ENCODE assay signal across 19 cellular contexts in the genomic region with DNA sequence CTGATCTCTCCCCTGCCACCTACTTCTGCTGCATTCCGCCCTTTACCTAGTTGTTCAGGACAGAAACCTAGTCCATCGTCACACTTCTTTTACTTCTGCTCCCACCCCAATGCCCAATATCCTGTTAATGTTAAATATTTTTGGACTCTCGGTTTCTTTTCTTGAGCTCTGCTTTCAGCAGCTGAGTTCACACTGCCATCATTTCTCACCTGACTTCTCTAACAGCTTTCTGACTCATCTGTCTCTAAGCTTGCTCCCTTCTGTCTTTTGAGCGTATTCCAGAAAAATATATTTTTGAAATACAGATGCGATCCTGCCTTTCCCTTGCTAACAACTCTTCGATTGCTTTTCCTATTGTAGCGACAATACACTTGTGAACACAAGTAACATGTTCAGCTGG.
DNase-seq lines count a peak whose midpoint lies in the region; ATAC-seq and TF ChIP-seq lines count a peak whose summit lies in the region.
"Had no signal": no experiment of that assay in that cellular context is flagged by ENCODE, and none has a peak within 500 bp of the region (broad histone marks: within the 10 kb centered on the region; RNA-seq: fewer than 3 reads in every experiment).

No MANE protein-coding gene starts in this region.

- no peak overlapping the region for H3K4me3 Mint-ChIP-seq in activated CD4-positive, alpha-beta T cell treated with anti-CD3 and anti-CD28 coated beads for 36 hours
- H3K4me3 Mint-ChIP-seq in H9 = no peak overlapping the region
- no peak overlapping the region for H3K4me3 Mint-ChIP-seq in central memory CD8-positive, alpha-beta T cell
- no peak overlapping the region for H3K4me3 Mint-ChIP-seq in osteocyte (ENCODE audit: unreplicated experiment)
- H3K4me3 Mint-ChIP-seq in Calu3 (ENCODE audit: low read depth, unreplicated experiment) = no peak overlapping the region
- H3K4me3 Mint-ChIP-seq: activated T-cell treated with anti-CD3 and anti-CD28 coated beads, Interleukin-2, amount 50 U/mL, for 4 hours; T-helper 2 cell treated with Interferon-gamma antibody and Interleukin-4, amounts not matched to agents 5 μg/mL and 100 μg/mL, for 36 hours had no signal

- peaks cover 28% of the 10 kb centered on the region for H3K4me1 Mint-ChIP-seq in activated CD4-positive, alpha-beta T cell treated with anti-CD3 and anti-CD28 coated beads for 36 hours
- peaks cover 5 to 6% of the 10 kb centered on the region in 2 experiments; a peak in 3 of 4 replicates for H3K4me1 Mint-ChIP-seq in H9
- H3K4me1 Mint-ChIP-seq in central memory CD8-positive, alpha-beta T cell = peaks cover 28% of the 10 kb centered on the region
- H3K4me1 Mint-ChIP-seq in osteocyte (ENCODE audit: unreplicated experiment) = peaks cover 29% of the 10 kb centered on the region
- H3K4me1 Mint-ChIP-seq in Calu3 (ENCODE audit: low read depth, unreplicated experiment) = peaks cover 27% of the 10 kb centered on the region

- H3K79me1 ChIP-seq in H9 (ENCODE audit: insufficient read depth, low read depth, low read length, poor library complexity, severe bottlenecking) = no peaks in the 10 kb centered on the region

- no peak overlapping the region for H2BK120ac ChIP-seq in H9 (ENCODE audit: low read depth, low read length, poor library complexity, severe bottlenecking)

- no CpG with 5 or more reads among the region's 7 CpGs for WGBS in H9 (ENCODE audit: extremely low coverage, insufficient read length, low lambda C conversion rate)

- no peaks in the 10 kb centered on the region for H3K23me2 ChIP-seq in H9 (ENCODE audit: insufficient read length, low read depth, low read length, poor library complexity, severe bottlenecking)

- no peaks in the 10 kb centered on the region for H3K4me1 ChIP-seq in H9 (ENCODE audit: insufficient read depth, low read length)

- POLR2A ChIA-PET in activated CD4-positive, alpha-beta T cell treated with anti-CD3 and anti-CD28 coated beads for 36 hours (lab: Charles Lee) = no interaction called here

- H2BK15ac ChIP-seq in H9 (ENCODE audit: low read depth, low read length) = no peak overlapping the region

- no peaks in the 10 kb centered on the region for H3K27me3 Mint-ChIP-seq in activated CD4-positive, alpha-beta T cell treated with anti-CD3 and anti-CD28 coated beads for 36 hours
- H3K27me3 Mint-ChIP-seq in H9 (ENCODE audit: low read depth) = no peaks in the 10 kb centered on the region
- no peaks in the 10 kb centered on the region for H3K27me3 Mint-ChIP-seq in central memory CD8-positive, alpha-beta T cell
- H3K27me3 Mint-ChIP-seq in osteocyte (ENCODE audit: unreplicated experiment) = no peaks in the 10 kb centered on the region
- no peaks in the 10 kb centered on the region for H3K27me3 Mint-ChIP-seq in Calu3 (ENCODE audit: unreplicated experiment)

- TF ChIP-seq CTCF in H9 (conservative IDR thresholded peaks at IDR 0.05) (no peak), osteocyte (IDR thresholded peaks at IDR 0.05) (no peak), Calu3 (IDR thresholded peaks at IDR 0.05; ENCODE audit: unreplicated experiment) (no peak)

- no peaks in the 10 kb centered on the region; the same call in 1 of the 2 replicates for H3K79me2 ChIP-seq in H9 (ENCODE audit: insufficient read depth, low read length)

- no peak overlapping the region for H3K18ac ChIP-seq in H9 (ENCODE audit: insufficient read length, low read depth, low read length)

- no peak overlapping the region for H3K9ac ChIP-seq in H9 (ENCODE audit: extremely low read depth, insufficient read length, low read length)

- H3K27me3 ChIP-seq in H9 (ENCODE audit: insufficient read depth, low read length) = no peaks in the 10 kb centered on the region
- H3K27me3 ChIP-seq: SJSA1, tibial nerve had no signal

- DNase-seq in activated CD4-positive, alpha-beta T cell treated with anti-CD3 and anti-CD28 coated beads for 36 hours = no peak
- no peak for DNase-seq in activated CD4-positive, alpha-beta T cell treated with anti-CD3 and anti-CD28 coated beads for 48 hours
- DNase-seq in H9 (no peak), osteocyte (ENCODE audit: extremely low spot score, unreplicated experiment) (no peak), NCI-H524 (lab: John Stamatoyannopoulos, UW) (no peak), NCI-H1105 treated with DMSO at 0.1 percent for 48 hours (lab: John Stamatoyannopoulos, UW) (no peak), Calu3 (no peak)
- no peak for DNase-seq in central memory CD8-positive, alpha-beta T cell (ENCODE audit: low spot score in 2 of 2)
- DNase-seq: activated T-cell treated with anti-CD3 and anti-CD28 coated beads, Interleukin-2, amount 50 U/mL, for 4 hours; DMS153; KBM-7; mucosa of descending colon; NCI-H2081 treated with DMSO at 0.1 percent for 48 hours; PC-3 had no signal

- H2BK12ac ChIP-seq in H9 (ENCODE audit: insufficient read length, low read depth, low read length) = no peak overlapping the region

- no peak overlapping the region for H2BK20ac ChIP-seq in H9 (ENCODE audit: low read depth, low read length, poor library complexity, severe bottlenecking)

- CTCF ChIA-PET in activated CD4-positive, alpha-beta T cell treated with anti-CD3 and anti-CD28 coated beads for 36 hours (lab: Charles Lee) = interaction anchor here (1.2 to 1.7 kb wide), 2 partner anchors 11 to 16 kb away, joined by 3 to 4 read pairs; no protein-coding TSS in a partner anchor
- CTCF ChIA-PET in Calu3 (lab: Charles Lee) = no interaction called here

- no peak overlapping the region for H3K14ac ChIP-seq in H9 (ENCODE audit: insufficient read depth, low read length)

- no peak overlapping the region for H3K4me2 ChIP-seq in H9 (ENCODE audit: insufficient read depth, insufficient read length, low read length)

- H3K23ac ChIP-seq in H9 (ENCODE audit: insufficient read length, low read depth, low read length) = no peak overlapping the region

- intact Hi-C loops in activated CD4-positive, alpha-beta T cell treated with anti-CD3 and anti-CD28 coated beads for 36 hours (cut with DNase I, micrococcal nuclease) = loop anchor here in 1 of 2 experiments (10.0 kb wide), 1 partner anchor 223 kb away; no protein-coding TSS in a partner anchor
- intact Hi-C loops in Calu3 (cut with micrococcal nuclease; ENCODE audit: unreplicated experiment) = loop anchor here (10.0 kb wide), 1 partner anchor 317 kb away; no protein-coding TSS in a partner anchor

- H4K20me1 ChIP-seq in H9 (ENCODE audit: control insufficient read depth, insufficient read depth, insufficient read length) = no peaks in the 10 kb centered on the region

- no TSS peak for BruUV-seq in Calu3 (replicated peaks; lab: Mats Ljungman, UMichigan)

- no peaks in the 10 kb centered on the region for H3K9me3 ChIP-seq in H9 (ENCODE audit: control insufficient read depth, low read depth, low read length)
- H3K9me3 ChIP-seq: mucosa of descending colon, SJSA1, tibial nerve had no signal

- no peaks in the 10 kb centered on the region for H3K9me3 Mint-ChIP-seq in activated CD4-positive, alpha-beta T cell treated with anti-CD3 and anti-CD28 coated beads for 36 hours (ENCODE audit: low read depth)
- H3K9me3 Mint-ChIP-seq in H9 (no peaks in the 10 kb centered on the region), osteocyte (ENCODE audit: unreplicated experiment) (no peaks in the 10 kb centered on the region), Calu3 (ENCODE audit: low read depth, unreplicated experiment) (no peaks in the 10 kb centered on the region)
- no peaks in the 10 kb centered on the region for H3K9me3 Mint-ChIP-seq in central memory CD8-positive, alpha-beta T cell
- H3K9me3 Mint-ChIP-seq: activated T-cell treated with anti-CD3 and anti-CD28 coated beads, Interleukin-2, amount 50 U/mL, for 4 hours; T-helper 2 cell treated with Interferon-gamma antibody and Interleukin-4, amounts not matched to agents 5 μg/mL and 100 μg/mL, for 36 hours had no signal

- H3K56ac ChIP-seq in H9 (ENCODE audit: insufficient read length, low read depth, low read length) = no peak overlapping the region

- peak overlapping the region; percentile 70 for H3K27ac Mint-ChIP-seq in activated CD4-positive, alpha-beta T cell treated with anti-CD3 and anti-CD28 coated beads for 36 hours
- H3K27ac Mint-ChIP-seq in H9 (peak overlapping the region in 2 of 3 experiments; percentile 12 to 19; a peak in 1 of 7 replicates), osteocyte (ENCODE audit: unreplicated experiment) (peak overlapping the region; percentile 19), Calu3 (ENCODE audit: unreplicated experiment) (no peak overlapping the region)
- peak overlapping the region; percentile 13 for H3K27ac Mint-ChIP-seq in central memory CD8-positive, alpha-beta T cell (ENCODE audit: low read depth)
- H3K27ac Mint-ChIP-seq: T-helper 2 cell treated with Interferon-gamma antibody and Interleukin-4, amounts not matched to agents 5 μg/mL and 100 μg/mL, for 36 hours had no signal

- no peak overlapping the region for H3K27ac ChIP-seq in H9 (ENCODE audit: insufficient read length, low read depth, low read length)
- H3K27ac ChIP-seq: 22Rv1, SJSA1, tibial nerve had no signal

- peaks cover 11% of the 10 kb centered on the region for H3K36me3 Mint-ChIP-seq in activated CD4-positive, alpha-beta T cell treated with anti-CD3 and anti-CD28 coated beads for 36 hours (ENCODE audit: low read depth)
- H3K36me3 Mint-ChIP-seq in H9 (ENCODE audit: insufficient read depth in 1 of 3, low read depth in 3 of 3) (no peaks in the 10 kb centered on the region), osteocyte (ENCODE audit: unreplicated experiment) (peaks cover 5% of the 10 kb centered on the region), Calu3 (ENCODE audit: insufficient read depth, unreplicated experiment) (no peaks in the 10 kb centered on the region)
- peaks cover 14% of the 10 kb centered on the region for H3K36me3 Mint-ChIP-seq in central memory CD8-positive, alpha-beta T cell (ENCODE audit: insufficient read depth)

- no peak overlapping the region for H2AK5ac ChIP-seq in H9 (ENCODE audit: insufficient read length, low read length)

- no peak overlapping the region for H4K5ac ChIP-seq in H9 (ENCODE audit: insufficient read length, low read depth, low read length)

- H4K91ac ChIP-seq in H9 (ENCODE audit: insufficient read length, low read depth, low read length) = no peak overlapping the region

- no peak overlapping the region for H3T11ph ChIP-seq in H9 (ENCODE audit: low read length)

- no peak overlapping the region for H2BK5ac ChIP-seq in H9 (ENCODE audit: insufficient read length, low read length)

- no peak for ATAC-seq in activated CD4-positive, alpha-beta T cell treated with anti-CD3 and anti-CD28 coated beads for 36 hours
- no peak for ATAC-seq in central memory CD8-positive, alpha-beta T cell (replicated peaks; ENCODE audit: extremely low read depth, poor library complexity, severe bottlenecking)
- ATAC-seq: activated CD4-positive, CD25-positive, alpha-beta regulatory T cell treated with anti-CD3 and anti-CD28 coated beads, Interleukin-2, amount 50 U/mL, for 24 hours; mucosa of descending colon; PC-3 had no signal

- H3K4ac ChIP-seq in H9 (ENCODE audit: low read depth, low read length) = no peak overlapping the region

- H4K8ac ChIP-seq in H9 (replicated peaks; ENCODE audit: insufficient read length, low read depth, low read length) = no peak overlapping the region

- no peak overlapping the region for H2AFZ ChIP-seq in H9 (ENCODE audit: low read length)
